Comparison of ENCODE assay signal across 21 cellular contexts in genomic region chr13:29855009-29855408, GRCh38.
"Had no signal": no experiment of that assay in that cellular context is flagged by ENCODE, and none has a peak within 500 bp of the region (broad histone marks: within the 10 kb centered on the region; RNA-seq: fewer than 3 reads in every experiment).

No MANE protein-coding gene starts in this region.

- H3K4me3 ChIP-seq: gastroesophageal sphincter, hepatocyte, right lobe of liver, thoracic aorta, upper lobe of right lung had no signal

- H3K36me3 ChIP-seq: brain microvascular endothelial cell, gastroesophageal sphincter, right lobe of liver, thoracic aorta, upper lobe of right lung had no signal

- H3K27me3 ChIP-seq: brain microvascular endothelial cell, gastroesophageal sphincter, hepatocyte, right lobe of liver, upper lobe of right lung had no signal

- H3K9me3 Mint-ChIP-seq: effector memory CD8-positive, alpha-beta T cell; nephron; stimulated activated naive CD8-positive, alpha-beta T cell treated with anti-CD3 and anti-CD28 coated beads, Interleukin-15, Interleukin-2, amounts not matched to agents 100 ng/mL and 50 ng/mL, for 24 hours; WTC11 had no signal

- H3K4me3 Mint-ChIP-seq: activated CD8-positive, alpha-beta T cell treated with anti-CD3 and anti-CD28 coated beads, Interleukin-2, amount 10 ng/mL, durations not matched to agents 7 days and 5 days; activated naive CD4-positive, alpha-beta T cell treated with anti-CD3 and anti-CD28 coated beads, Interleukin-2, amount 10 ng/mL, durations not matched to agents 7 days and 5 days; effector memory CD8-positive, alpha-beta T cell; nephron; stimulated activated naive CD8-positive, alpha-beta T cell treated with anti-CD3 and anti-CD28 coated beads, Interleukin-15, Interleukin-2, amounts not matched to agents 100 ng/mL and 50 ng/mL, for 24 hours; WTC11 had no signal

- H3K9me3 ChIP-seq: gastroesophageal sphincter, right lobe of liver, thoracic aorta, upper lobe of right lung had no signal

- H3K27ac ChIP-seq: brain microvascular endothelial cell, gastroesophageal sphincter, right lobe of liver, thoracic aorta, upper lobe of right lung had no signal

- DNase-seq: activated CD4-positive, alpha-beta T cell treated with anti-CD3 and anti-CD28 coated beads for 4 hours; activated CD8-positive, alpha-beta T cell treated with anti-CD3 and anti-CD28 coated beads, Interleukin-2, amount 10 ng/mL, durations not matched to agents 7 days and 5 days; activated effector memory CD4-positive, alpha-beta T cell treated with anti-CD3 and anti-CD28 coated beads, Interleukin-2, amount 50 U/mL, for 16 hours; activated naive CD4-positive, alpha-beta T cell treated with anti-CD3 and anti-CD28 coated beads, Interleukin-2, amount 10 ng/mL, durations not matched to agents 7 days and 5 days; amniotic stem cell; brain microvascular endothelial cell; caudate nucleus; cortex of kidney; effector memory CD8-positive, alpha-beta T cell; left cardiac atrium; left ventricle myocardium superior; right lobe of liver; stimulated activated CD4-positive, alpha-beta T cell treated with anti-CD3 and anti-CD28 coated beads, Interleukin-12 subunit alpha, Interleukin-12 subunit beta, amount 100 ng/mL, for 4 hours; stimulated activated CD4-positive, alpha-beta T cell treated with anti-CD3 and anti-CD28 coated beads, Interleukin-4, amount 100 ng/mL, for 1 hour; upper lobe of right lung had no signal

- H3K27ac Mint-ChIP-seq: activated CD8-positive, alpha-beta T cell treated with anti-CD3 and anti-CD28 coated beads, Interleukin-2, amount 10 ng/mL, durations not matched to agents 7 days and 5 days; activated naive CD4-positive, alpha-beta T cell treated with anti-CD3 and anti-CD28 coated beads, Interleukin-2, amount 10 ng/mL, durations not matched to agents 7 days and 5 days; effector memory CD8-positive, alpha-beta T cell; stimulated activated naive CD8-positive, alpha-beta T cell treated with anti-CD3 and anti-CD28 coated beads, Interleukin-15, Interleukin-2, amounts not matched to agents 100 ng/mL and 50 ng/mL, for 24 hours; WTC11 had no signal

- H3K36me3 Mint-ChIP-seq: activated naive CD4-positive, alpha-beta T cell treated with anti-CD3 and anti-CD28 coated beads, Interleukin-2, amount 10 ng/mL, durations not matched to agents 7 days and 5 days; WTC11 had no signal

- H3K27me3 Mint-ChIP-seq: stimulated activated naive CD8-positive, alpha-beta T cell treated with anti-CD3 and anti-CD28 coated beads, Interleukin-15, Interleukin-2, amounts not matched to agents 100 ng/mL and 50 ng/mL, for 24 hours had no signal

- ATAC-seq: activated CD8-positive, alpha-beta T cell treated with anti-CD3 and anti-CD28 coated beads, Interleukin-2, amount 10 ng/mL, durations not matched to agents 7 days and 5 days; effector memory CD8-positive, alpha-beta T cell; gastroesophageal sphincter; left cardiac atrium; left ventricle myocardium superior; right lobe of liver; WTC11 had no signal
